Comparison of ENCODE assay signal across 25 cellular contexts in genomic region chr6:141141870-141142269, GRCh38.
"Had no signal": no experiment of that assay in that cellular context is flagged by ENCODE, and none has a peak within 500 bp of the region (broad histone marks: within the 10 kb centered on the region; RNA-seq: fewer than 3 reads in every experiment).

No MANE protein-coding gene starts in this region.

- ATAC-seq: activated naive CD4-positive, alpha-beta T cell treated with anti-CD3 and anti-CD28 coated beads, Interleukin-2, amount 50 U/mL, for 72 hours; activated T-cell treated with anti-CD3 and anti-CD28 coated beads, Interleukin-2, amount 50 U/mL, for 72 hours; effector memory CD8-positive, alpha-beta T cell; WTC11 had no signal

- H3K9me3 ChIP-seq: esophagus squamous epithelium had no signal

- DNase-seq: activated CD4-positive, alpha-beta memory T cell treated with anti-CD3 and anti-CD28 coated beads, Interleukin-2, amount 10 ng/mL, durations not matched to agents 7 days and 5 days; activated CD4-positive, alpha-beta T cell treated with anti-CD3 and anti-CD28 coated beads for 1 hour; activated CD4-positive, alpha-beta T cell treated with anti-CD3 and anti-CD28 coated beads for 4 hours; activated CD4-positive, alpha-beta T cell treated with anti-CD3 and anti-CD28 coated beads, Interleukin-2, amount 10 ng/mL, durations not matched to agents 7 days and 5 days; activated CD4-positive, alpha-beta T cell treated with anti-CD3 and anti-CD28 coated beads, Interleukin-2, amount 50 U/mL, for 4 hours; activated CD8-positive, alpha-beta memory T cell treated with anti-CD3 and anti-CD28 coated beads, Interleukin-2, amount 50 U/mL, for 48 hours; activated gamma-delta T cell; activated naive CD4-positive, alpha-beta T cell; activated naive CD4-positive, alpha-beta T cell treated with anti-CD3 and anti-CD28 coated beads, Interleukin-2, amount 10 ng/mL, durations not matched to agents 7 days and 5 days; activated naive CD8-positive, alpha-beta T cell treated with anti-CD3 and anti-CD28 coated beads, Interleukin-2, amount 10 ng/mL, durations not matched to agents 7 days and 5 days; activated T-cell treated with anti-CD3 and anti-CD28 coated beads for 4 hours; activated T-cell treated with anti-CD3 and anti-CD28 coated beads, Interleukin-2, amount 50 U/mL, for 24 hours; activated T-cell treated with anti-CD3 and anti-CD28 coated beads, Interleukin-2, amount 50 U/mL, for 72 hours; brain microvascular endothelial cell; cortex of kidney; dermis blood vessel endothelial cell; effector CD4-positive, alpha-beta T cell; effector memory CD8-positive, alpha-beta T cell; esophagus squamous epithelium; head of caudate nucleus; hippocampal formation; T-helper 2 cell had no signal

- H3K36me3 ChIP-seq: brain microvascular endothelial cell, esophagus squamous epithelium had no signal

- H3K4me3 ChIP-seq: esophagus squamous epithelium had no signal

- H3K27me3 ChIP-seq: brain microvascular endothelial cell, esophagus squamous epithelium had no signal

- H3K27ac ChIP-seq: brain microvascular endothelial cell, epithelial cell of prostate, esophagus squamous epithelium had no signal

- H3K4me1 ChIP-seq: esophagus squamous epithelium had no signal
